Comparison of ENCODE assay signal across 15 cellular contexts in genomic region chr12:68440068-68440581, GRCh38.
A peak's percentile ranks its signal among the peaks of the same experiment; 100 is the strongest.
DNase-seq lines count a peak whose midpoint lies in the region; ATAC-seq and TF ChIP-seq lines count a peak whose summit lies in the region.
"Had no signal": no experiment of that assay in that cellular context is flagged by ENCODE, and none has a peak within 500 bp of the region (broad histone marks: within the 10 kb centered on the region; RNA-seq: fewer than 3 reads in every experiment).

No MANE protein-coding gene starts in this region.

- no peak overlapping the region for H3K4me2 ChIP-seq in SK-N-SH

- no peaks in the 10 kb centered on the region for H3K79me2 ChIP-seq in SK-N-SH (ENCODE audit: insufficient read depth)

- H3K36me3 Mint-ChIP-seq in natural killer cell treated with Interleukin-12 subunit alpha and Interleukin-12 subunit beta and Interleukin-15 and Interleukin-18, amount 100 ng/mL, for 72 hours = peaks cover 53% of the 10 kb centered on the region

- no peak overlapping the region for H3K4me3 ChIP-seq in SK-N-SH (ENCODE audit: low read depth in 2 of 2, low read length in 1 of 2)
- H3K4me3 ChIP-seq: ovary had no signal

- H3K9me3 ChIP-seq in SK-N-SH = peaks cover 16% of the 10 kb centered on the region; the same call in 1 of the 2 replicates
- H3K9me3 ChIP-seq: ovary had no signal

- no peak for TF ChIP-seq RAD21 in SK-N-SH (IDR thresholded peaks at IDR 0.05; ENCODE audit: low read length)

- H3K27ac ChIP-seq in SK-N-SH (ENCODE audit: low read depth in 2 of 2, low read length in 1 of 2) = peak overlapping the region in 1 of 2 experiments; percentile 14; a peak in 2 of 4 replicates
- H3K27ac ChIP-seq: ovary had no signal

- 77% methylated on average over 5 of the region's 5 CpGs for WGBS in SK-N-SH (ENCODE audit: low lambda C conversion rate)

- peak; percentile 42 for ATAC-seq in esophagus mucosa
- ATAC-seq in natural killer cell treated with Interleukin-12 subunit alpha and Interleukin-12 subunit beta and Interleukin-15 and Interleukin-18, amount 100 ng/mL, for 72 hours = peak in 1 of 2 donors; percentile 39
- ATAC-seq: left ventricle myocardium superior; stimulated activated naive CD8-positive, alpha-beta T cell treated with anti-CD3 and anti-CD28 coated beads, Interleukin-15, amount 100 ng/mL, for 72 hours had no signal

- TF ChIP-seq CTCF in SK-N-SH (IDR thresholded peaks at IDR 0.05) = no peak

- no peaks in the 10 kb centered on the region for H3F3A ChIP-seq in SK-N-SH (replicated peaks; ENCODE audit: insufficient read depth)

- peak overlapping the region; percentile 43 for H3K4me3 Mint-ChIP-seq in natural killer cell treated with Interleukin-12 subunit alpha and Interleukin-12 subunit beta and Interleukin-15 and Interleukin-18, amount 100 ng/mL, for 72 hours
- H3K4me3 Mint-ChIP-seq: activated CD4-positive, alpha-beta T cell treated with anti-CD3 and anti-CD28 coated beads, Interleukin-2, amount 10 ng/mL, durations not matched to agents 7 days and 5 days; activated naive CD4-positive, alpha-beta T cell treated with anti-CD3 and anti-CD28 coated beads for 36 hours; stimulated activated naive CD8-positive, alpha-beta T cell treated with anti-CD3 and anti-CD28 coated beads, Interleukin-15, amount 100 ng/mL, for 72 hours had no signal

- TF ChIP-seq EP300 in SK-N-SH (IDR thresholded peaks at IDR 0.05; ENCODE audit: borderline replicate concordance in 1 of 2, low read depth in 1 of 2, low read length in 1 of 2) = no peak

- H2AFZ ChIP-seq in SK-N-SH (ENCODE audit: low read depth) = peak overlapping the region; percentile 66; the same call in 1 of the 2 replicates

- no peaks in the 10 kb centered on the region for H3K36me3 ChIP-seq in SK-N-SH (replicated peaks in 1 of 2; ENCODE audit: control insufficient read depth in 1 of 2, insufficient read depth in 2 of 2, low read length in 1 of 2)
- H3K36me3 ChIP-seq: ovary had no signal

- no peak overlapping the region for H3K9ac ChIP-seq in SK-N-SH

- H3K4me1 Mint-ChIP-seq in natural killer cell treated with Interleukin-12 subunit alpha and Interleukin-12 subunit beta and Interleukin-15 and Interleukin-18, amount 100 ng/mL, for 72 hours (ENCODE audit: low read depth in 2 of 2) = peaks cover 71 to 75% of the 10 kb centered on the region in 2 donors

- no peaks in the 10 kb centered on the region for H4K20me1 ChIP-seq in SK-N-SH (ENCODE audit: insufficient read depth)

- H3K27me3 ChIP-seq in SK-N-SH (ENCODE audit: insufficient read depth) = no peaks in the 10 kb centered on the region
- H3K27me3 ChIP-seq: ovary had no signal

- H3K9me2 ChIP-seq in SK-N-SH = no peaks in the 10 kb centered on the region

- H3K9me3 Mint-ChIP-seq in natural killer cell treated with Interleukin-12 subunit alpha and Interleukin-12 subunit beta and Interleukin-15 and Interleukin-18, amount 100 ng/mL, for 72 hours = peaks cover 19% of the 10 kb centered on the region

- H3K27me3 Mint-ChIP-seq in natural killer cell treated with Interleukin-12 subunit alpha and Interleukin-12 subunit beta and Interleukin-15 and Interleukin-18, amount 100 ng/mL, for 72 hours = no peaks in the 10 kb centered on the region
- H3K27me3 Mint-ChIP-seq: activated CD4-positive, alpha-beta T cell treated with anti-CD3 and anti-CD28 coated beads, Interleukin-2, amount 10 ng/mL, durations not matched to agents 7 days and 5 days; stimulated activated naive CD8-positive, alpha-beta T cell treated with anti-CD3 and anti-CD28 coated beads, Interleukin-15, amount 100 ng/mL, for 72 hours had no signal

- DNase-seq in GM03348 (ENCODE audit: low spot score) = peak; percentile 33
- no peak for DNase-seq in SK-N-SH
- DNase-seq in natural killer cell treated with Interleukin-12 subunit alpha and Interleukin-12 subunit beta and Interleukin-15 and Interleukin-18, amount 100 ng/mL, for 72 hours (ENCODE audit: low spot score) = no peak
- DNase-seq in NCI-H2171 (lab: John Stamatoyannopoulos, UW) = no peak
- DNase-seq in stimulated activated CD4-positive, alpha-beta T cell treated with anti-CD3 and anti-CD28 coated beads, Interleukin-2, amount 100 ng/mL, for 48 hours = no peak
- no peak for DNase-seq in NCI-H1105 treated with DMSO at 0.1 percent for 48 hours (lab: John Stamatoyannopoulos, UW)
- no peak for DNase-seq in NCI-H1417 (lab: John Stamatoyannopoulos, UW)
- DNase-seq: activated CD4-positive, alpha-beta T cell treated with anti-CD3 and anti-CD28 coated beads, Interleukin-2, amount 10 ng/mL, durations not matched to agents 7 days and 5 days; activated naive CD4-positive, alpha-beta T cell treated with anti-CD3 and anti-CD28 coated beads for 36 hours; left ventricle myocardium superior; ovary; stimulated activated CD4-positive, alpha-beta T cell treated with anti-CD3 and anti-CD28 coated beads, Interleukin-4, amount 100 ng/mL, for 4 hours; stimulated activated naive CD8-positive, alpha-beta T cell treated with anti-CD3 and anti-CD28 coated beads, Interleukin-15, amount 100 ng/mL, for 72 hours; SW 1271 had no signal

- CTCF ChIA-PET in SK-N-SH (lab: Yijun Ruan, JAX) = no interaction called here

- H3K27ac Mint-ChIP-seq in natural killer cell treated with Interleukin-12 subunit alpha and Interleukin-12 subunit beta and Interleukin-15 and Interleukin-18, amount 100 ng/mL, for 72 hours = peak overlapping the region; percentile 89 to 96
- H3K27ac Mint-ChIP-seq: activated CD4-positive, alpha-beta T cell treated with anti-CD3 and anti-CD28 coated beads, Interleukin-2, amount 10 ng/mL, durations not matched to agents 7 days and 5 days; activated naive CD4-positive, alpha-beta T cell treated with anti-CD3 and anti-CD28 coated beads for 36 hours had no signal

- POLR2A ChIA-PET in SK-N-SH (lab: Yijun Ruan, JAX) = no interaction called here

- no peaks in the 10 kb centered on the region; a peak in 1 of 4 replicates for H3K4me1 ChIP-seq in SK-N-SH (ENCODE audit: control insufficient read depth in 1 of 2, insufficient read depth in 2 of 2, low read depth in 1 of 2, low read length in 1 of 2)

TF ChIP-seq in SK-N-SH, 30 proteins besides CTCF, POLR2A, EP300 and RAD21:
- TF ChIP-seq FOSL2 (IDR thresholded peaks at IDR 0.05; ENCODE audit: borderline replicate concordance, low read depth) (peak; percentile 52; the same call in 1 of the 2 replicates), FOXM1 (IDR thresholded peaks at IDR 0.05; ENCODE audit: low read depth) (no peak), TAF1 (IDR thresholded peaks at IDR 0.05; ENCODE audit: borderline replicate concordance, low read depth, low read length) (no peak), GATA2 (CRISPR knock-in tag; IDR thresholded peaks at IDR 0.05) (no peak), RCOR1 (IDR thresholded peaks at IDR 0.05; ENCODE audit: low read length) (no peak), RXRA (IDR thresholded peaks at IDR 0.05; ENCODE audit: borderline replicate concordance, low read depth) (no peak), SMC3 (IDR thresholded peaks at IDR 0.05; ENCODE audit: low read depth, low read length) (no peak), TCF12 (IDR thresholded peaks at IDR 0.05) (peak; percentile 40; the same call in 1 of the 2 replicates), MAX (IDR thresholded peaks at IDR 0.05; ENCODE audit: low read depth) (no peak), JUND (IDR thresholded peaks at IDR 0.05) (peak; percentile 41; the same call in 1 of the 2 replicates), NFIC (IDR thresholded peaks at IDR 0.05; ENCODE audit: borderline replicate concordance) (no peak), TEAD4 (IDR thresholded peaks at IDR 0.05; ENCODE audit: borderline replicate concordance, insufficient read depth) (peak; percentile 37; the same call in 1 of the 2 replicates)
- TF ChIP-seq, protein P1, sequence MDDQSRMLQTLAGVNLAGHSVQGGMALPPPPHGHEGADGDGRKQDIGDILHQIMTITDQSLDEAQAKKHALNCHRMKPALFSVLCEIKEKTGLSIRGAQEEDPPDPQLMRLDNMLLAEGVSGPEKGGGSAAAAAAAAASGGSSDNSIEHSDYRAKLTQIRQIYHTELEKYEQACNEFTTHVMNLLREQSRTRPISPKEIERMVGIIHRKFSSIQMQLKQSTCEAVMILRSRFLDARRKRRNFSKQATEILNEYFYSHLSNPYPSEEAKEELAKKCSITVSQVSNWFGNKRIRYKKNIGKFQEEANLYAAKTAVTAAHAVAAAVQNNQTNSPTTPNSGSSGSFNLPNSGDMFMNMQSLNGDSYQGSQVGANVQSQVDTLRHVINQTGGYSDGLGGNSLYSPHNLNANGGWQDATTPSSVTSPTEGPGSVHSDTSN (IDR thresholded peaks at IDR 0.05) = peak; percentile 35
TF ChIP-seq in SK-N-SH: peak in this region for 5.
